Comparison of ENCODE assay signal across 1 cellular context in the genomic region with DNA sequence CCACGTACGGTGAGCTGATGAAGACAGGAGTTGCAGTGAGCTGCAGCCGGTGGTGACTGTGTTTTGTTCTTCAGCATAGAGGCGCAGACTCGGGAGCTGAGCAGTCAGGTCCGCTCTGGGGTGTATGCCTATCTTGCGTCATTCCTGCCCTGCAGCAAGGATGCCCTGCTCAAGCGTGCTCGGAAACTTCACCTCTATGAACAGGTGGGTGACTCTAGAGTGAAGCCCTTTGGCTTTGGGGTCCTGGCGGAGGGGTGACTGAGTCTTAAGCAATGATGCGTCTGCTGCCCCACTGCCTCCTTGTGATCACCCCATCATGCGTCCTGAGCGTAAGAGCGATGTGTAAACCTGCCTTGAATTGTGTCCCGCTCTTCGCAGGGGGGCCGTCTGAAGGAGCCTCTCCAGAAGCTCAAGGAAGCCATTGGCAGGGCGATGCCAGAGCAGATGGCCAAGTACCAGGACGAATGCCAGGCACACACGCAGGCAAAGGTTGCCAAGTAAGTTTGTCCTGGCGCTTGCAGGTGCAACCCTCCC.
TF ChIP-seq lines count a peak whose summit lies in the region.

No MANE protein-coding gene starts in this region.

TF ChIP-seq in WTC11, 78 proteins besides CTCF, POLR2A, EP300 and RAD21 (continued from another document):
- TF ChIP-seq, protein P1, sequence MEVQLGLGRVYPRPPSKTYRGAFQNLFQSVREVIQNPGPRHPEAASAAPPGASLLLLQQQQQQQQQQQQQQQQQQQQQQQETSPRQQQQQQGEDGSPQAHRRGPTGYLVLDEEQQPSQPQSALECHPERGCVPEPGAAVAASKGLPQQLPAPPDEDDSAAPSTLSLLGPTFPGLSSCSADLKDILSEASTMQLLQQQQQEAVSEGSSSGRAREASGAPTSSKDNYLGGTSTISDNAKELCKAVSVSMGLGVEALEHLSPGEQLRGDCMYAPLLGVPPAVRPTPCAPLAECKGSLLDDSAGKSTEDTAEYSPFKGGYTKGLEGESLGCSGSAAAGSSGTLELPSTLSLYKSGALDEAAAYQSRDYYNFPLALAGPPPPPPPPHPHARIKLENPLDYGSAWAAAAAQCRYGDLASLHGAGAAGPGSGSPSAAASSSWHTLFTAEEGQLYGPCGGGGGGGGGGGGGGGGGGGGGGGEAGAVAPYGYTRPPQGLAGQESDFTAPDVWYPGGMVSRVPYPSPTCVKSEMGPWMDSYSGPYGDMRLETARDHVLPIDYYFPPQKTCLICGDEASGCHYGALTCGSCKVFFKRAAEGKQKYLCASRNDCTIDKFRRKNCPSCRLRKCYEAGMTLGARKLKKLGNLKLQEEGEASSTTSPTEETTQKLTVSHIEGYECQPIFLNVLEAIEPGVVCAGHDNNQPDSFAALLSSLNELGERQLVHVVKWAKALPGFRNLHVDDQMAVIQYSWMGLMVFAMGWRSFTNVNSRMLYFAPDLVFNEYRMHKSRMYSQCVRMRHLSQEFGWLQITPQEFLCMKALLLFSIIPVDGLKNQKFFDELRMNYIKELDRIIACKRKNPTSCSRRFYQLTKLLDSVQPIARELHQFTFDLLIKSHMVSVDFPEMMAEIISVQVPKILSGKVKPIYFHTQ (CRISPR knock-in tag; IDR thresholded peaks at IDR 0.05), result no peak
